26 cellular contexts compared by ENCODE assay signal in genomic region chr15:53559364-53560253, GRCh38.
A peak's percentile ranks its signal among the peaks of the same experiment; 100 is the strongest.
DNase-seq lines count a peak whose midpoint lies in the region; ATAC-seq and TF ChIP-seq lines count a peak whose summit lies in the region.
"Had no signal": no experiment of that assay in that cellular context is flagged by ENCODE, and none has a peak within 500 bp of the region (broad histone marks: within the 10 kb centered on the region; RNA-seq: fewer than 3 reads in every experiment).

No MANE protein-coding gene starts in this region.

- H3F3A ChIP-seq in PC-3 (ENCODE audit: low read length, unreplicated experiment): no peaks in the 10 kb centered on the region

- no peaks in the 10 kb centered on the region for H3K4me1 ChIP-seq in mesenchymal stem cell (ENCODE audit: control insufficient read depth, insufficient read depth, low read depth, low read length)
- peaks cover 0 to 19% (median 14%) of the 10 kb centered on the region in 4 donors for H3K4me1 ChIP-seq in transverse colon
- no peaks in the 10 kb centered on the region for H3K4me1 ChIP-seq in PC-3 (ENCODE audit: insufficient read depth, low read length)
- H3K4me1 ChIP-seq in suprapubic skin: no peaks in the 10 kb centered on the region
- H3K4me1 ChIP-seq in psoas muscle: no peaks in the 10 kb centered on the region
- H3K4me1 ChIP-seq: ascending aorta, heart right ventricle, right atrium auricular region, tibial nerve had no signal

- TF ChIP-seq POLR2A in transverse colon (IDR thresholded peaks at IDR 0.05) (no peak), suprapubic skin (IDR thresholded peaks at IDR 0.05) (no peak)

- 64% methylated on average over 7 of the region's 7 CpGs for WGBS in mesenchymal stem cell
- WGBS in transverse colon (ENCODE audit: low coverage in 1 of 2), 2 donors: 29 to 45% methylated on average over 7 of the region's 7 CpGs
- WGBS in suprapubic skin: 53% methylated on average over 7 of the region's 7 CpGs
- WGBS in psoas muscle, 3 donors: 18 to 22% (median 19%) methylated on average over 7 of the region's 7 CpGs

- H3K79me2 ChIP-seq in PC-3 (ENCODE audit: low read length): no peaks in the 10 kb centered on the region

- DNase-seq in NCI-H2081 (lab: John Stamatoyannopoulos, UW) (peak; percentile 22 to 31), NCI-H2081 treated with DMSO at 0.1 percent for 48 hours (lab: John Stamatoyannopoulos, UW) (no peak), epithelial cell of proximal tubule (ENCODE audit: low read depth) (no peak), mesenchymal stem cell (no peak), transverse colon (no peak), PC-3 (no peak), suprapubic skin (ENCODE audit: low spot score in 2 of 2) (no peak), psoas muscle (no peak)
- DNase-seq: activated CD4-positive, alpha-beta T cell treated with anti-CD3 and anti-CD28 coated beads for 36 hours; CD4-positive, alpha-beta memory T cell; central memory CD4-positive, alpha-beta T cell; DMS79 treated with DMSO at 0.1 percent for 48 hours; dorsolateral prefrontal cortex; GM23248; heart right ventricle; NCI-H1417; NCI-H82; OCI-M1; SHP77; stimulated activated naive CD8-positive, alpha-beta T cell treated with anti-CD3 and anti-CD28 coated beads, Interleukin-15, amount 100 ng/mL, for 72 hours had no signal

- no peaks in the 10 kb centered on the region for H4K20me1 ChIP-seq in PC-3 (ENCODE audit: low read length)

- no peak overlapping the region for H2BK120ac ChIP-seq in mesenchymal stem cell (ENCODE audit: low read depth, low read length)

- no peak overlapping the region for H3K4ac ChIP-seq in mesenchymal stem cell (ENCODE audit: low read depth in 1 of 2, low read length in 2 of 2)

- peak overlapping the region; percentile 13 for H3K4me3 ChIP-seq in epithelial cell of proximal tubule (ENCODE audit: low read depth, low read length)
- no peak overlapping the region for H3K4me3 ChIP-seq in mesenchymal stem cell (ENCODE audit: insufficient read depth in 1 of 2, low read depth in 1 of 2, low read length in 2 of 2)
- no peak overlapping the region for H3K4me3 ChIP-seq in transverse colon
- no peak overlapping the region for H3K4me3 ChIP-seq in PC-3 (ENCODE audit: low read length)
- H3K4me3 ChIP-seq in suprapubic skin: no peak overlapping the region
- H3K4me3 ChIP-seq in psoas muscle: no peak overlapping the region
- H3K4me3 ChIP-seq: ascending aorta, dorsolateral prefrontal cortex, GM12878, GM23248, heart right ventricle, lung, right atrium auricular region, tibial nerve had no signal

- H3K27ac ChIP-seq in mesenchymal stem cell (ENCODE audit: low read length, poor library complexity, severe bottlenecking): peak overlapping the region; percentile 83
- peak overlapping the region; percentile 60 to 76 (median 67) for H3K27ac ChIP-seq in transverse colon
- no peak overlapping the region for H3K27ac ChIP-seq in PC-3 (ENCODE audit: low read length)
- no peak overlapping the region for H3K27ac ChIP-seq in suprapubic skin
- H3K27ac ChIP-seq in psoas muscle: no peak overlapping the region
- H3K27ac ChIP-seq: 22Rv1, ascending aorta, dorsolateral prefrontal cortex, GM23248, heart right ventricle, right atrium auricular region, tibial nerve had no signal

- H2AFZ ChIP-seq in mesenchymal stem cell (ENCODE audit: low read depth, low read length): no peak overlapping the region
- H2AFZ ChIP-seq in PC-3 (ENCODE audit: low read length): no peak overlapping the region
- H2AFZ ChIP-seq: GM23248 had no signal

- peaks cover 3% of the 10 kb centered on the region for H3K79me1 ChIP-seq in mesenchymal stem cell (replicated peaks; ENCODE audit: low read length, poor library complexity, severe bottlenecking)

- CTCF ChIA-PET in PC-3 (lab: Charles Lee): no interaction called here

- intact Hi-C loops in transverse colon (cut with DNase I; ENCODE audit: low total_unique reads): no loop called here
- intact Hi-C loops in PC-3 (cut with micrococcal nuclease): no loop called here
- intact Hi-C loops in psoas muscle (cut with DNase I): no loop called here

- H3K4me2 ChIP-seq in mesenchymal stem cell (ENCODE audit: low read length, poor library complexity, severe bottlenecking): peak overlapping the region; percentile 65
- H3K4me2 ChIP-seq in PC-3 (ENCODE audit: low read length): no peak overlapping the region

- H2AK5ac ChIP-seq in mesenchymal stem cell (ENCODE audit: low read length, severe bottlenecking): peak overlapping the region; percentile 75

- H3K36me3 ChIP-seq in mesenchymal stem cell (ENCODE audit: control insufficient read depth in 1 of 2, insufficient read depth in 2 of 2, low read depth in 1 of 2, low read length in 2 of 2) (peaks cover 0 to 3% of the 10 kb centered on the region in 2 experiments), transverse colon (no peaks in the 10 kb centered on the region), PC-3 (ENCODE audit: low read depth, low read length) (no peaks in the 10 kb centered on the region), suprapubic skin (no peaks in the 10 kb centered on the region), psoas muscle (ENCODE audit: insufficient read depth in 1 of 2, low read depth in 1 of 2) (no peaks in the 10 kb centered on the region)
- H3K36me3 ChIP-seq: ascending aorta, heart right ventricle, right atrium auricular region, tibial nerve had no signal

- no peak overlapping the region for H4K8ac ChIP-seq in mesenchymal stem cell (ENCODE audit: low read length)

- no peaks in the 10 kb centered on the region for H3K27me3 ChIP-seq in mesenchymal stem cell (ENCODE audit: control insufficient read depth in 1 of 2, insufficient read depth in 1 of 2, low read length in 2 of 2)
- H3K27me3 ChIP-seq in transverse colon: no peaks in the 10 kb centered on the region
- peaks cover 9% of the 10 kb centered on the region for H3K27me3 ChIP-seq in PC-3 (ENCODE audit: low read length)
- no peaks in the 10 kb centered on the region for H3K27me3 ChIP-seq in suprapubic skin
- H3K27me3 ChIP-seq in psoas muscle (ENCODE audit: insufficient read depth in 3 of 3, low read length in 2 of 3): peaks cover 0 to 4% (median 0%) of the 10 kb centered on the region in 3 donors
- H3K27me3 ChIP-seq: ascending aorta, right atrium auricular region, tibial nerve had no signal

- no peaks in the 10 kb centered on the region for H3K9me3 ChIP-seq in mesenchymal stem cell (ENCODE audit: control insufficient read depth, low read length)
- H3K9me3 ChIP-seq in transverse colon: no peaks in the 10 kb centered on the region
- H3K9me3 ChIP-seq in PC-3 (ENCODE audit: low read length): no peaks in the 10 kb centered on the region
- H3K9me3 ChIP-seq in suprapubic skin: no peaks in the 10 kb centered on the region
- H3K9me3 ChIP-seq in psoas muscle: no peaks in the 10 kb centered on the region
- H3K9me3 ChIP-seq: ascending aorta, heart right ventricle, right atrium auricular region, tibial nerve had no signal

- BruUV-seq in PC-3 (replicated peaks; lab: Mats Ljungman, UMichigan): no TSS peak

- H3K18ac ChIP-seq in mesenchymal stem cell (ENCODE audit: low read depth in 1 of 2, low read length in 2 of 2): no peak overlapping the region

- no peak for TF ChIP-seq EP300 in transverse colon (IDR thresholded peaks at IDR 0.05; ENCODE audit: low read depth)
- TF ChIP-seq EP300 in suprapubic skin (IDR thresholded peaks at IDR 0.05): no peak

- no peak overlapping the region for H3K9ac ChIP-seq in mesenchymal stem cell (ENCODE audit: low read length)
- H3K9ac ChIP-seq in PC-3 (ENCODE audit: low read length): no peak overlapping the region
- H3K9ac ChIP-seq: GM23248 had no signal

- no peak overlapping the region for H2BK12ac ChIP-seq in mesenchymal stem cell (ENCODE audit: low read length in 2 of 2)

- TF ChIP-seq CTCF in epithelial cell of proximal tubule (conservative IDR thresholded peaks at IDR 0.05; ENCODE audit: low read depth, low read length) (no peak), transverse colon (IDR thresholded peaks at IDR 0.05) (no peak), PC-3 (conservative IDR thresholded peaks at IDR 0.05; ENCODE audit: low read depth, low read length) (no peak), suprapubic skin (IDR thresholded peaks at IDR 0.05) (no peak), psoas muscle (IDR thresholded peaks at IDR 0.05) (no peak)

- H4K91ac ChIP-seq in mesenchymal stem cell (ENCODE audit: low read length): no peak overlapping the region

- H3K23ac ChIP-seq in mesenchymal stem cell (ENCODE audit: low read length in 2 of 2): no peak overlapping the region

- H3K14ac ChIP-seq in mesenchymal stem cell (ENCODE audit: low read length in 2 of 2): no peak overlapping the region

- POLR2A ChIA-PET in PC-3 (lab: Charles Lee; ENCODE audit: unreplicated experiment): no interaction called here

- no peak for ATAC-seq in PC-3
- ATAC-seq in psoas muscle: no peak
- ATAC-seq: activated CD4-positive, alpha-beta T cell treated with anti-CD3 and anti-CD28 coated beads for 36 hours; GM12878; heart right ventricle; stimulated activated naive CD8-positive, alpha-beta T cell treated with anti-CD3 and anti-CD28 coated beads, Interleukin-15, amount 100 ng/mL, for 72 hours had no signal

- H2BK5ac ChIP-seq in mesenchymal stem cell (ENCODE audit: low read depth, low read length, poor library complexity, severe bottlenecking): no peak overlapping the region

- H3K9me2 ChIP-seq in PC-3 (replicated peaks; ENCODE audit: low read length): no peaks in the 10 kb centered on the region

- in situ Hi-C loops in transverse colon (cut with MboI; ENCODE audit: low pct_ligation_motif_present in 1 of 4, low pct_unique_long_range_greater_than_20kb in 1 of 4, low sequenced_read_pairs in 3 of 4): no loop called here

- no peak overlapping the region for H2BK15ac ChIP-seq in mesenchymal stem cell (ENCODE audit: low read depth, poor library complexity, severe bottlenecking)

Comparison
In these comparisons a context has a peak if more than half of its experiments do, and no peak if none do; other contexts are left out.
1. DNase-seq: peak in NCI-H2081 (2 of 2); none in NCI-H2081 treated with DMSO at 0.1 percent for 48 hours (single experiment), epithelial cell of proximal tubule (single experiment), mesenchymal stem cell (single experiment), transverse colon (single experiment), PC-3 (single experiment), suprapubic skin (0 of 2) and psoas muscle (0 of 2).
2. H3K27ac ChIP-seq: peak in mesenchymal stem cell (single experiment) and transverse colon (4 of 4); none in PC-3 (single experiment), suprapubic skin (single experiment) and psoas muscle (single experiment).